Comparison of ENCODE assay signal across 1 cellular context in the genomic region with DNA sequence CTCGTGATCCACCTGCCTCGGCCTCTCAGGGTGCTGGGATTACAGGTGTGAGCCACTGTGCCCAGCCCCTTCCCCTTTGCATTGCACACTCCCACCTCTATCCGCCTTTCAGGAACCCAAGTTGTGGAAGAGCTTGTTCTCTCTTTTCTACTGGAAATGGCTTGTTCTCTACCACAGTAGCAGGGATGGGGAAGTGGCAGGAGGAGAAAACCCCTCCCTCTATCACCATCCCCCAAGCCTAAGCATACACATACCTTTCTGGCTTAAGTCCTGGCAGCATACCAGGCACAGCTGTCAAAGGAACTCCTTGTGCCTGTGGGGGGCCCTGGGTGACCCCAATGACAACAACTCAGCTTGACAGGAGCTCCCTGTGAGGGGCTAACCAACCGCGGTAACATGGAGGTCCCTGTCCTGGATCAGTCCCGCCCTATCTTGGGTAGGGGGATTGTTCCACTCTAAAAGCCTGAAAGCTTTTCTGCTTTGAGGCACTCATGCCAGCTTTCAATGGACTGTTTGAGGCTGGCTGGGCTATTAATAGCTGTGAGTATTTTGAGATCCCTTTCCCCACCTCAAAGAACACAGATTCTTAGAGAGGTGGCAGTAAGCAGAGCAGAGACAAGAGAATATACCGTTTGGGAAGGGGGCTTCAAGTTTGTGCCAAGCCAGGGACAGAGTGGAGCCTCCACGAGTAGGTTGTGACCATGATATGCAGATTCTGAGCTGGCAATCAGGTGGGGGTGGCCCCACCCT.
TF ChIP-seq lines count a peak whose summit lies in the region.

No MANE protein-coding gene starts in this region.

TF ChIP-seq in HepG2, 621 proteins besides CTCF, POLR2A, EP300 and RAD21:
- TF ChIP-seq ZNF124 (CRISPR knock-in tag; IDR thresholded peaks at IDR 0.05) = no peak
- TF ChIP-seq GATA4 (IDR thresholded peaks at IDR 0.05; ENCODE audit: borderline replicate concordance, low read depth) = no peak
- no peak for TF ChIP-seq FOXO1 (CRISPR knock-in tag; IDR thresholded peaks at IDR 0.05)
- TF ChIP-seq ZNF597 (CRISPR knock-in tag; IDR thresholded peaks at IDR 0.05) = no peak
- no peak for TF ChIP-seq ZNF331 (CRISPR knock-in tag; IDR thresholded peaks at IDR 0.05)
- TF ChIP-seq ZSCAN21 (CRISPR knock-in tag; IDR thresholded peaks at IDR 0.05; ENCODE audit: borderline replicate concordance) = no peak
- TF ChIP-seq PRMT3 (CRISPR knock-in tag; IDR thresholded peaks at IDR 0.05; ENCODE audit: borderline replicate concordance, low read depth) = no peak
- no peak for TF ChIP-seq TCF7 (IDR thresholded peaks at IDR 0.05; ENCODE audit: low read depth)
- TF ChIP-seq CC2D1A (CRISPR knock-in tag; IDR thresholded peaks at IDR 0.05) = no peak
- TF ChIP-seq PAF1 (CRISPR knock-in tag; IDR thresholded peaks at IDR 0.05) = no peak
- TF ChIP-seq REL (CRISPR knock-in tag; conservative IDR thresholded peaks at IDR 0.05) = no peak
- TF ChIP-seq ZNF460 (CRISPR knock-in tag; IDR thresholded peaks at IDR 0.05; ENCODE audit: borderline replicate concordance) = no peak
- no peak for TF ChIP-seq HOXA5 (CRISPR knock-in tag; IDR thresholded peaks at IDR 0.05)
- no peak for TF ChIP-seq MIER3 (CRISPR knock-in tag; IDR thresholded peaks at IDR 0.05; ENCODE audit: borderline replicate concordance)
- no peak for TF ChIP-seq ZNF660 (CRISPR knock-in tag; IDR thresholded peaks at IDR 0.05; ENCODE audit: borderline replicate concordance, low read depth)
- TF ChIP-seq RBAK (CRISPR knock-in tag; IDR thresholded peaks at IDR 0.05) = no peak
- no peak for TF ChIP-seq POLR2AphosphoS2 (IDR thresholded peaks at IDR 0.05; ENCODE audit: low read depth, low read length)
- TF ChIP-seq, protein P1, sequence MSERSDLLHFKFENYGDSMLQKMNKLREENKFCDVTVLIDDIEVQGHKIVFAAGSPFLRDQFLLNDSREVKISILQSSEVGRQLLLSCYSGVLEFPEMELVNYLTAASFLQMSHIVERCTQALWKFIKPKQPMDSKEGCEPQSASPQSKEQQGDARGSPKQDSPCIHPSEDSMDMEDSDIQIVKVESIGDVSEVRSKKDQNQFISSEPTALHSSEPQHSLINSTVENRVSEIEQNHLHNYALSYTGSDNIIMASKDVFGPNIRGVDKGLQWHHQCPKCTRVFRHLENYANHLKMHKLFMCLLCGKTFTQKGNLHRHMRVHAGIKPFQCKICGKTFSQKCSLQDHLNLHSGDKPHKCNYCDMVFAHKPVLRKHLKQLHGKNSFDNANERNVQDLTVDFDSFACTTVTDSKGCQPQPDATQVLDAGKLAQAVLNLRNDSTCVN (CRISPR knock-in tag; IDR thresholded peaks at IDR 0.05; ENCODE audit: borderline replicate concordance) = no peak
- TF ChIP-seq, protein P2, sequence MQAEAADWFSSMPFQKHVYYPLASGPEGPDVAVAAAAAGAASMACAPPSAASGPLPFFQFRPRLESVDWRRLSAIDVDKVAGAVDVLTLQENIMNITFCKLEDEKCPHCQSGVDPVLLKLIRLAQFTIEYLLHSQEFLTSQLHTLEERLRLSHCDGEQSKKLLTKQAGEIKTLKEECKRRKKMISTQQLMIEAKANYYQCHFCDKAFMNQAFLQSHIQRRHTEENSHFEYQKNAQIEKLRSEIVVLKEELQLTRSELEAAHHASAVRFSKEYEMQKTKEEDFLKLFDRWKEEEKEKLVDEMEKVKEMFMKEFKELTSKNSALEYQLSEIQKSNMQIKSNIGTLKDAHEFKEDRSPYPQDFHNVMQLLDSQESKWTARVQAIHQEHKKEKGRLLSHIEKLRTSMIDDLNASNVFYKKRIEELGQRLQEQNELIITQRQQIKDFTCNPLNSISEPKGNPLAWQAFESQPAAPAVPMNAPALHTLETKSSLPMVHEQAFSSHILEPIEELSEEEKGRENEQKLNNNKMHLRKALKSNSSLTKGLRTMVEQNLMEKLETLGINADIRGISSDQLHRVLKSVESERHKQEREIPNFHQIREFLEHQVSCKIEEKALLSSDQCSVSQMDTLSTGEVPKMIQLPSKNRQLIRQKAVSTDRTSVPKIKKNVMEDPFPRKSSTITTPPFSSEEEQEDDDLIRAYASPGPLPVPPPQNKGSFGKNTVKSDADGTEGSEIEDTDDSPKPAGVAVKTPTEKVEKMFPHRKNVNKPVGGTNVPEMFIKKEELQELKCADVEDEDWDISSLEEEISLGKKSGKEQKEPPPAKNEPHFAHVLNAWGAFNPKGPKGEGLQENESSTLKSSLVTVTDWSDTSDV (CRISPR knock-in tag; IDR thresholded peaks at IDR 0.05) = no peak
